In the genomic region with DNA sequence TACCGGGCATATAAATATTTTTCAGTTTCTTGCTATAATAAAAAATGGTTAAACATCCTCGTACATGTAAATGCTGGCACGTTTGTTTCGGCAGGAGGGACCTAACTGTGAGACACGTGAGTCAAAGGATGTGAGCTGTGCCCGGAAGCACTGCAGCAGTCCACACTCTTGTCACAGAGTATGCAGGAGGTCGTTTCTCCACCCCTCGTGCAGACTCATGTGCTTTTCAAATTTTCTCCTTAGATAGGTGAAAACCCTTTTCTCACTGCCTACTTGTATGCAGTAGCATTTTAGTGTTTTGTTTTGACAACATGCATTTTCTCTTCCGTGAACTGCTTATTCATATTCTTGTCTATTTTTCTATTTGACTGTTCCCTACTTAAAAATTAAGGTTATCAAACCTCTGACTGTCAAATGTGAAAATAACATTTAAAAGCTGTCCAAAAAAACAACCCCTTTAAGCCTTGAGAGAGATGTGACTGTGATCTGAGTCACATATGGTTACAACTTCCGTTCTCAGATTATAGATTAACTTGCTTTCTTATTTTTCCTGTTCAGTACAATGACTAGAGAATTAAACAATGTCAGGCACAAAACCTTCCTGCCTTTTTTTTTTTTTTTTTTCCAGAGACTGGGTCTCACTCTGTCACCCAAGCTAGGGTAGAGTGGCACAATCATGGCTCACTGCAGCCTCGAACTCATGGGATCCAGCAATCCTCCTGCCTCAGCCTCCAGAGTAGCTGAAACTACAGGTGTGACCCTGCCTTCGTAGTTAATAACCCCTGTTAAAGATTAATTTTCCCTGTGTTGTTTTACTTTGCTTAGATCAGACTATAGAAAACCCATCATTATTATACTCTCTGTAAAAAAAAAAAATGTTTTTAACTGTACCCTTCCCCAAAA, we compare ENCODE assay signal across 1 cellular context.
TF ChIP-seq lines count a peak whose summit lies in the region.

No MANE protein-coding gene starts in this region.

TF ChIP-seq in GM12878, 131 proteins besides CTCF, POLR2A, EP300 and RAD21 (continued from another document):
- TF ChIP-seq MTA2 (IDR thresholded peaks at IDR 0.05; ENCODE audit: low read depth) (peak; percentile 29; the same call in 1 of the 2 replicates), NBN (IDR thresholded peaks at IDR 0.05) (peak; percentile 42; the same call in 1 of the 2 replicates), TAF1 (IDR thresholded peaks at IDR 0.05; ENCODE audit: borderline replicate concordance, low read depth, low read length) (no peak), JUNB (IDR thresholded peaks at IDR 0.05) (peak; percentile 66), MEF2B (IDR thresholded peaks at IDR 0.05; ENCODE audit: partially characterized antibody, poor library complexity, severe bottlenecking) (no peak), BHLHE40 (IDR thresholded peaks at IDR 0.05; ENCODE audit: borderline replicate concordance in 1 of 2, low read depth in 2 of 2, low read length in 1 of 2) (peak in 1 of 2 experiments; percentile 53; a peak in 1 of 4 replicates), SRF (IDR thresholded peaks at IDR 0.05; ENCODE audit: low read depth in 2 of 2, low read length in 2 of 2) (peak; percentile 66 to 82)
- TF ChIP-seq, protein P1, sequence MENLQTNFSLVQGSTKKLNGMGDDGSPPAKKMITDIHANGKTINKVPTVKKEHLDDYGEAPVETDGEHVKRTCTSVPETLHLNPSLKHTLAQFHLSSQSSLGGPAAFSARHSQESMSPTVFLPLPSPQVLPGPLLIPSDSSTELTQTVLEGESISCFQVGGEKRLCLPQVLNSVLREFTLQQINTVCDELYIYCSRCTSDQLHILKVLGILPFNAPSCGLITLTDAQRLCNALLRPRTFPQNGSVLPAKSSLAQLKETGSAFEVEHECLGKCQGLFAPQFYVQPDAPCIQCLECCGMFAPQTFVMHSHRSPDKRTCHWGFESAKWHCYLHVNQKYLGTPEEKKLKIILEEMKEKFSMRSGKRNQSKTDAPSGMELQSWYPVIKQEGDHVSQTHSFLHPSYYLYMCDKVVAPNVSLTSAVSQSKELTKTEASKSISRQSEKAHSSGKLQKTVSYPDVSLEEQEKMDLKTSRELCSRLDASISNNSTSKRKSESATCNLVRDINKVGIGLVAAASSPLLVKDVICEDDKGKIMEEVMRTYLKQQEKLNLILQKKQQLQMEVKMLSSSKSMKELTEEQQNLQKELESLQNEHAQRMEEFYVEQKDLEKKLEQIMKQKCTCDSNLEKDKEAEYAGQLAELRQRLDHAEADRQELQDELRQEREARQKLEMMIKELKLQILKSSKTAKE (IDR thresholded peaks at IDR 0.05; ENCODE audit: low read depth, poor library complexity, severe bottlenecking), result peak; percentile 27
- TF ChIP-seq, protein P2, sequence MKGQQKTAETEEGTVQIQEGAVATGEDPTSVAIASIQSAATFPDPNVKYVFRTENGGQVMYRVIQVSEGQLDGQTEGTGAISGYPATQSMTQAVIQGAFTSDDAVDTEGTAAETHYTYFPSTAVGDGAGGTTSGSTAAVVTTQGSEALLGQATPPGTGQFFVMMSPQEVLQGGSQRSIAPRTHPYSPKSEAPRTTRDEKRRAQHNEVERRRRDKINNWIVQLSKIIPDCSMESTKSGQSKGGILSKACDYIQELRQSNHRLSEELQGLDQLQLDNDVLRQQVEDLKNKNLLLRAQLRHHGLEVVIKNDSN (IDR thresholded peaks at IDR 0.05; ENCODE audit: borderline replicate concordance, extremely low read length, insufficient read depth, low read depth, low read length), result no peak
